22 cellular contexts compared by ENCODE assay signal in the genomic region with DNA sequence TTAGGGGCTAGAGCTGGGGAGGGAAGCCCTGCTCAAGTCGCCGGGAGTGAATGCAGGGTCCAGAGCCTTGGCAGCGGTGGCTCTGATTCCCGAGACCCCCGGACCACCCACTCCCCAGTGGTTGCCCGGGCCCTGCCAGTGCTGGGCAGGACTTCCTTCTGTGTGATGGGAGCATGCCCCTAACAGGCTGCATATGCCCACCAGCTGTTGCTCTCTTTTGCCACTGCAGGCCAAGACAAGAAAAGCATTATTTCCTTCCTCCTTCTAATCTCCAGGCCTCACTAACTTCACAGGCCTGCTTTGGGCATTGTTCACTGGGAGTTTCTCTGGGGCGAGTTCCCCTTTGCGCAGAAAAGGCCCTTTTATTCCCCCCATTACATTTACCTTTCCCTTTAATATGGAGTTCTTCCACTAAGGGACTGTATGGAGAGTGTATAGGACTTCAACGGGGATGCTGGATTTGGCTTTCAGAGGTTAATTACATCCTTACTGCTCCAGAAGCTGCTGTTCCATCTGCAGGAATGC.
DNase-seq lines count a peak whose midpoint lies in the region; ATAC-seq and TF ChIP-seq lines count a peak whose summit lies in the region.
"Had no signal": no experiment of that assay in that cellular context is flagged by ENCODE, and none has a peak within 500 bp of the region (broad histone marks: within the 10 kb centered on the region; RNA-seq: fewer than 3 reads in every experiment).

No MANE protein-coding gene starts in this region.

- H3K79me1 ChIP-seq in mesenchymal stem cell (replicated peaks; ENCODE audit: low read length, poor library complexity, severe bottlenecking), result no peaks in the 10 kb centered on the region

- intact Hi-C loops in vagina (cut with DNase I), result no loop called here

- H3F3A ChIP-seq in SK-N-SH (replicated peaks; ENCODE audit: insufficient read depth), result no peaks in the 10 kb centered on the region

- TF ChIP-seq RAD21 in SK-N-SH (IDR thresholded peaks at IDR 0.05; ENCODE audit: low read length), result no peak

- no peaks in the 10 kb centered on the region for H3K9me2 ChIP-seq in SK-N-SH

- no peak overlapping the region for H4K91ac ChIP-seq in mesenchymal stem cell (ENCODE audit: low read length)

- H3K4ac ChIP-seq in mesenchymal stem cell (ENCODE audit: low read depth in 1 of 2, low read length in 2 of 2), result no peak overlapping the region

- no peak for TF ChIP-seq POLR2A in vagina (IDR thresholded peaks at IDR 0.05)

- no peak overlapping the region for H2BK12ac ChIP-seq in mesenchymal stem cell (ENCODE audit: low read length in 2 of 2)

- H4K20me1 ChIP-seq in SK-N-SH (ENCODE audit: insufficient read depth), result no peaks in the 10 kb centered on the region

- H2BK5ac ChIP-seq in mesenchymal stem cell (ENCODE audit: low read depth, low read length, poor library complexity, severe bottlenecking), result no peak overlapping the region

- no peak overlapping the region for H4K8ac ChIP-seq in mesenchymal stem cell (ENCODE audit: low read length)

- H3K4me2 ChIP-seq in SK-N-SH, result no peak overlapping the region
- H3K4me2 ChIP-seq in mesenchymal stem cell (ENCODE audit: low read length, poor library complexity, severe bottlenecking), result no peak overlapping the region

- no peak overlapping the region for H2BK120ac ChIP-seq in mesenchymal stem cell (ENCODE audit: low read depth, low read length)

- POLR2A ChIA-PET in SK-N-SH (lab: Yijun Ruan, JAX), result no interaction called here

- H3K9me3 ChIP-seq in vagina (no peaks in the 10 kb centered on the region), SK-N-SH (no peaks in the 10 kb centered on the region), mesenchymal stem cell (ENCODE audit: control insufficient read depth, low read length) (no peaks in the 10 kb centered on the region)
- H3K9me3 ChIP-seq: BE2C, heart left ventricle, transverse colon had no signal

- no peak overlapping the region for H3K27ac ChIP-seq in vagina
- H3K27ac ChIP-seq in SK-N-SH (ENCODE audit: low read depth in 2 of 2, low read length in 1 of 2), result no peak overlapping the region
- H3K27ac ChIP-seq in mesenchymal stem cell (ENCODE audit: low read length, poor library complexity, severe bottlenecking), result no peak overlapping the region
- H3K27ac ChIP-seq: parathyroid adenoma, transverse colon had no signal

- H3K9ac ChIP-seq in SK-N-SH, result no peak overlapping the region
- no peak overlapping the region for H3K9ac ChIP-seq in mesenchymal stem cell (ENCODE audit: low read length)
- H3K9ac ChIP-seq: parathyroid adenoma had no signal

- no peak overlapping the region for H2AK5ac ChIP-seq in mesenchymal stem cell (ENCODE audit: low read length, severe bottlenecking)

- H3K4me1 ChIP-seq in vagina (no peaks in the 10 kb centered on the region), SK-N-SH (ENCODE audit: control insufficient read depth in 1 of 2, insufficient read depth in 2 of 2, low read depth in 1 of 2, low read length in 1 of 2) (peaks cover 10 to 43% of the 10 kb centered on the region in 2 experiments), mesenchymal stem cell (ENCODE audit: control insufficient read depth, insufficient read depth, low read depth, low read length) (peaks cover 18% of the 10 kb centered on the region)
- H3K4me1 ChIP-seq: parathyroid adenoma had no signal

- CTCF ChIA-PET in SK-N-SH (lab: Yijun Ruan, JAX), result interaction anchor here (1.0 to 2.1 kb wide), 3 partner anchors 27 to 277 kb away, joined by 3 to 5 read pairs (median 3); no protein-coding TSS in a partner anchor

- WGBS in SK-N-SH (ENCODE audit: low lambda C conversion rate), result 88% methylated on average over 8 of the region's 9 CpGs
- WGBS in mesenchymal stem cell, result 94% methylated on average over 8 of the region's 9 CpGs

- no peak overlapping the region for H3K14ac ChIP-seq in mesenchymal stem cell (ENCODE audit: low read length in 2 of 2)

- no peak for ATAC-seq in HG03442 (IDR thresholded peaks at IDR 0.05; ENCODE audit: unreplicated experiment)
- ATAC-seq: activated CD4-positive, CD25-positive, alpha-beta regulatory T cell treated with anti-CD3 and anti-CD28 coated beads, Interleukin-2, amount 50 U/mL, for 24 hours; activated T-cell treated with anti-CD3 and anti-CD28 coated beads, Interleukin-2, amount 50 U/mL, for 4 hours; effector memory CD8-positive, alpha-beta T cell had no signal

- peak; percentile 49 for DNase-seq in DMS79 treated with DMSO at 0.1 percent for 48 hours (lab: John Stamatoyannopoulos, UW)
- no peak for DNase-seq in DMS79 (lab: John Stamatoyannopoulos, UW)
- peak; percentile 41 for DNase-seq in UCSD-AML1 (lab: John Stamatoyannopoulos, UW; ENCODE audit: unreplicated experiment)
- peak; percentile 40 for DNase-seq in islet precursor cell
- peak; percentile 80 to 84 for DNase-seq in vagina (ENCODE audit: extremely low spot score in 2 of 2)
- no peak for DNase-seq in SK-N-SH
- no peak for DNase-seq in mesenchymal stem cell
- DNase-seq: activated naive CD4-positive, alpha-beta T cell treated with anti-CD3 and anti-CD28 coated beads, Interleukin-2, amount 10 ng/mL, durations not matched to agents 7 days and 5 days; activated T-cell treated with anti-CD3 and anti-CD28 coated beads, Interleukin-2, amount 50 U/mL, for 4 hours; BE2C; effector memory CD8-positive, alpha-beta T cell; heart left ventricle; immature natural killer cell; NCI-H2081 treated with DMSO at 0.1 percent for 48 hours; NCI-H524 treated with DMSO at 0.1 percent for 48 hours; OCI-M1; stimulated activated CD4-positive, alpha-beta T cell treated with anti-CD3 and anti-CD28 coated beads, Interleukin-1b, Interleukin-23, amount 100 ng/mL, for 48 hours; stimulated activated naive CD4-positive, alpha-beta T cell; transverse colon had no signal

- H3K18ac ChIP-seq in mesenchymal stem cell (ENCODE audit: low read depth in 1 of 2, low read length in 2 of 2), result peak overlapping the region in 1 of 2 experiments; percentile 14

- no peak overlapping the region for H2AFZ ChIP-seq in SK-N-SH (ENCODE audit: low read depth)
- H2AFZ ChIP-seq in mesenchymal stem cell (ENCODE audit: low read depth, low read length), result no peak overlapping the region
- H2AFZ ChIP-seq: parathyroid adenoma had no signal

- H3K23ac ChIP-seq in mesenchymal stem cell (ENCODE audit: low read length in 2 of 2), result no peak overlapping the region

- no peaks in the 10 kb centered on the region for H3K27me3 ChIP-seq in vagina
- H3K27me3 ChIP-seq in SK-N-SH (ENCODE audit: insufficient read depth), result no peaks in the 10 kb centered on the region
- H3K27me3 ChIP-seq in mesenchymal stem cell (ENCODE audit: control insufficient read depth in 1 of 2, insufficient read depth in 1 of 2, low read length in 2 of 2), result peaks cover 0 to 26% of the 10 kb centered on the region in 2 experiments
- H3K27me3 ChIP-seq: BE2C, heart left ventricle, transverse colon had no signal

- H3K4me3 ChIP-seq in vagina, result no peak overlapping the region
- no peak overlapping the region for H3K4me3 ChIP-seq in SK-N-SH (ENCODE audit: low read depth in 2 of 2, low read length in 1 of 2)
- no peak overlapping the region for H3K4me3 ChIP-seq in mesenchymal stem cell (ENCODE audit: insufficient read depth in 1 of 2, low read depth in 1 of 2, low read length in 2 of 2)
- H3K4me3 ChIP-seq: heart left ventricle, transverse colon had no signal

- H3K79me2 ChIP-seq in SK-N-SH (ENCODE audit: insufficient read depth), result no peaks in the 10 kb centered on the region
- H3K79me2 ChIP-seq: parathyroid adenoma had no signal

- TF ChIP-seq CTCF in vagina (IDR thresholded peaks at IDR 0.05), result no peak
- TF ChIP-seq CTCF in SK-N-SH (IDR thresholded peaks at IDR 0.05), result no peak

- no peak overlapping the region for H2BK15ac ChIP-seq in mesenchymal stem cell (ENCODE audit: low read depth, poor library complexity, severe bottlenecking)

- H3K36me3 ChIP-seq in vagina (no peaks in the 10 kb centered on the region), SK-N-SH (replicated peaks in 1 of 2; ENCODE audit: control insufficient read depth in 1 of 2, insufficient read depth in 2 of 2, low read length in 1 of 2) (no peaks in the 10 kb centered on the region), mesenchymal stem cell (ENCODE audit: control insufficient read depth in 1 of 2, insufficient read depth in 2 of 2, low read depth in 1 of 2, low read length in 2 of 2) (no peaks in the 10 kb centered on the region)
- H3K36me3 ChIP-seq: BE2C, heart left ventricle, transverse colon had no signal

- no peak for TF ChIP-seq EP300 in SK-N-SH (IDR thresholded peaks at IDR 0.05; ENCODE audit: borderline replicate concordance in 1 of 2, low read depth in 1 of 2, low read length in 1 of 2)

TF ChIP-seq in SK-N-SH, 30 proteins besides CTCF, POLR2A, EP300 and RAD21 (continues in another document):
- TF ChIP-seq MEF2A (IDR thresholded peaks at IDR 0.05; ENCODE audit: borderline replicate concordance, low read depth) (no peak), SIN3A (IDR thresholded peaks at IDR 0.05; ENCODE audit: borderline replicate concordance, low read depth, low read length) (no peak), FOSL2 (IDR thresholded peaks at IDR 0.05; ENCODE audit: borderline replicate concordance, low read depth) (no peak), NFIC (IDR thresholded peaks at IDR 0.05; ENCODE audit: borderline replicate concordance) (no peak), RFX5 (IDR thresholded peaks at IDR 0.05; ENCODE audit: low read length) (no peak), TCF12 (IDR thresholded peaks at IDR 0.05) (no peak), JUND (IDR thresholded peaks at IDR 0.05) (no peak), GABPA (IDR thresholded peaks at IDR 0.05; ENCODE audit: low read depth) (no peak)
- TF ChIP-seq, protein P1, sequence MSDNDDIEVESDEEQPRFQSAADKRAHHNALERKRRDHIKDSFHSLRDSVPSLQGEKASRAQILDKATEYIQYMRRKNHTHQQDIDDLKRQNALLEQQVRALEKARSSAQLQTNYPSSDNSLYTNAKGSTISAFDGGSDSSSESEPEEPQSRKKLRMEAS (IDR thresholded peaks at IDR 0.05; ENCODE audit: low read depth), result no peak

Comparison
In these comparisons a context has a peak if more than half of its experiments do, and no peak if none do; other contexts are left out.
1. DNase-seq: peak in DMS79 treated with DMSO at 0.1 percent for 48 hours (single experiment), UCSD-AML1 (single experiment), islet precursor cell (single experiment) and vagina (2 of 2); none in DMS79 (single experiment), SK-N-SH (single experiment) and mesenchymal stem cell (single experiment).